In the genomic region with DNA sequence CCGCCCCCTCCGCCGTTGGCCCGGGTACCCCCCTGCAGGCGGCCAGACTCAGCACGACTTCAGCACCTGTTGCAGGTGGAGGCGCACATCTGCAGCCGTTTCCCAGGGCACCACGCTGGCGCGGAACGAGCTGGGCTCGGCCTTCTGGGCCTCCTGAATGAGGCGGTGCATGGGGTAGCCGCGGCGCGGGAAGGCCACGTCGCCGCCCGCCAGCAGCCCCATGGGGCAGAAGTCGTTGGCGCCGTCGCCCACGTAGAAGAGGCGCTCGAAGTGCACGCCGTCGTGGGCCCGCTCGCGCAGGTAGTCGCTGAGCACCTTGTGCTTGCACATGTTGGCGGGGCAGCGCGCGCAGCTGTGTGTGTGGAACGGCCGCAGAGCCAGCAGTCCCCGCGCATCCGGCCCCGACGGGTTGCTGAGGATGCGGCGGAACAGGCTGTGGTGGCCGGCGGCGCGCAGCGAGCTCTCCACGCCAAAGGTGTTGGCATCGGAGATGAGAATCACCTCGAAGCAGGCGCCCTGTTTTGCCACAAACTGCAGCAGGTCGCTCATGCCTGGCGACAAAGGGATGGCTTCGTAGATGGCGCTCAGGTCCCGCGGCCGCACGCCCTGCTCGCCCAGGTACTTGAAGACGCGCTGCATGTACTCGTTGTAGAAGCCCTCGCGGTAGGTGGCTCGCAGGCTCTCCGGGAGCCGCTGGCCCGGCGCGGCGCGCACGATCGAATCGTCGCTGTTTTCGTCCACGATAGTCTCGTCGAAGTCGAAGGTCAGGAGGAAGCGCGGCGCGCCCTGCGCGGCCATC, we compare ENCODE assay signal across 1 cellular context.
TF ChIP-seq lines count a peak whose summit lies in the region.

No MANE protein-coding gene starts in this region.

TF ChIP-seq in GM12878, 131 proteins besides CTCF, POLR2A, EP300 and RAD21 (continues in another document):
- no peak for TF ChIP-seq CBFB (IDR thresholded peaks at IDR 0.05; ENCODE audit: low read depth)
- no peak for TF ChIP-seq MTA2 (IDR thresholded peaks at IDR 0.05; ENCODE audit: low read depth)
- TF ChIP-seq IKZF1 (conservative IDR thresholded peaks at IDR 0.05) = no peak
- no peak for TF ChIP-seq NRF1 (conservative IDR thresholded peaks at IDR 0.05; ENCODE audit: low read depth, low read length)
- no peak for TF ChIP-seq CEBPB (IDR thresholded peaks at IDR 0.05; ENCODE audit: borderline replicate concordance in 1 of 2, low read depth in 2 of 2, low read length in 2 of 2)
- no peak for TF ChIP-seq NFIC (IDR thresholded peaks at IDR 0.05; ENCODE audit: low read depth, low read length)
- TF ChIP-seq FOXK2 (IDR thresholded peaks at IDR 0.05) = no peak
- no peak for TF ChIP-seq SPI1 (IDR thresholded peaks at IDR 0.05; ENCODE audit: borderline replicate concordance, insufficient read depth, low read depth, low read length)
- TF ChIP-seq CREB1 (IDR thresholded peaks at IDR 0.05; ENCODE audit: low read depth) = peak; percentile 30; the same call in 1 of the 2 replicates
- TF ChIP-seq POLR2AphosphoS5 (IDR thresholded peaks at IDR 0.05; ENCODE audit: low read length) = no peak
- 0 out of 2 replicates have a peak, but pooled peaks have one; percentile 47 for TF ChIP-seq SMAD5 (IDR thresholded peaks at IDR 0.05; ENCODE audit: low read depth)
- no peak for TF ChIP-seq ZNF622 (IDR thresholded peaks at IDR 0.05)
- TF ChIP-seq SREBF1 (IDR thresholded peaks at IDR 0.05; ENCODE audit: low read length) = no peak
- no peak for TF ChIP-seq RFX5 (IDR thresholded peaks at IDR 0.05; ENCODE audit: low read depth, low read length)
- TF ChIP-seq DPF2 (IDR thresholded peaks at IDR 0.05) = no peak
- no peak for TF ChIP-seq LARP7 (IDR thresholded peaks at IDR 0.05)
- no peak for TF ChIP-seq BMI1 (IDR thresholded peaks at IDR 0.05; ENCODE audit: borderline replicate concordance)
- no peak for TF ChIP-seq MEF2B (IDR thresholded peaks at IDR 0.05; ENCODE audit: partially characterized antibody, poor library complexity, severe bottlenecking)
- TF ChIP-seq, protein P1, sequence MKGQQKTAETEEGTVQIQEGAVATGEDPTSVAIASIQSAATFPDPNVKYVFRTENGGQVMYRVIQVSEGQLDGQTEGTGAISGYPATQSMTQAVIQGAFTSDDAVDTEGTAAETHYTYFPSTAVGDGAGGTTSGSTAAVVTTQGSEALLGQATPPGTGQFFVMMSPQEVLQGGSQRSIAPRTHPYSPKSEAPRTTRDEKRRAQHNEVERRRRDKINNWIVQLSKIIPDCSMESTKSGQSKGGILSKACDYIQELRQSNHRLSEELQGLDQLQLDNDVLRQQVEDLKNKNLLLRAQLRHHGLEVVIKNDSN (IDR thresholded peaks at IDR 0.05; ENCODE audit: borderline replicate concordance, extremely low read length, insufficient read depth, low read depth, low read length) = no peak
- TF ChIP-seq TCF7 (IDR thresholded peaks at IDR 0.05; ENCODE audit: borderline replicate concordance) = no peak
- TF ChIP-seq POU2F2 (IDR thresholded peaks at IDR 0.05; ENCODE audit: borderline replicate concordance, low read depth, low read length) = peak; percentile 18; the same call in 1 of the 3 replicates
- TF ChIP-seq HDAC2 (IDR thresholded peaks at IDR 0.05) = no peak
- no peak for TF ChIP-seq ZNF217 (IDR thresholded peaks at IDR 0.05)
- TF ChIP-seq, protein P2, sequence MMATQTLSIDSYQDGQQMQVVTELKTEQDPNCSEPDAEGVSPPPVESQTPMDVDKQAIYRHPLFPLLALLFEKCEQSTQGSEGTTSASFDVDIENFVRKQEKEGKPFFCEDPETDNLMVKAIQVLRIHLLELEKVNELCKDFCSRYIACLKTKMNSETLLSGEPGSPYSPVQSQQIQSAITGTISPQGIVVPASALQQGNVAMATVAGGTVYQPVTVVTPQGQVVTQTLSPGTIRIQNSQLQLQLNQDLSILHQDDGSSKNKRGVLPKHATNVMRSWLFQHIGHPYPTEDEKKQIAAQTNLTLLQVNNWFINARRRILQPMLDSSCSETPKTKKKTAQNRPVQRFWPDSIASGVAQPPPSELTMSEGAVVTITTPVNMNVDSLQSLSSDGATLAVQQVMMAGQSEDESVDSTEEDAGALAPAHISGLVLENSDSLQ (IDR thresholded peaks at IDR 0.05) = no peak
- TF ChIP-seq, protein P3, sequence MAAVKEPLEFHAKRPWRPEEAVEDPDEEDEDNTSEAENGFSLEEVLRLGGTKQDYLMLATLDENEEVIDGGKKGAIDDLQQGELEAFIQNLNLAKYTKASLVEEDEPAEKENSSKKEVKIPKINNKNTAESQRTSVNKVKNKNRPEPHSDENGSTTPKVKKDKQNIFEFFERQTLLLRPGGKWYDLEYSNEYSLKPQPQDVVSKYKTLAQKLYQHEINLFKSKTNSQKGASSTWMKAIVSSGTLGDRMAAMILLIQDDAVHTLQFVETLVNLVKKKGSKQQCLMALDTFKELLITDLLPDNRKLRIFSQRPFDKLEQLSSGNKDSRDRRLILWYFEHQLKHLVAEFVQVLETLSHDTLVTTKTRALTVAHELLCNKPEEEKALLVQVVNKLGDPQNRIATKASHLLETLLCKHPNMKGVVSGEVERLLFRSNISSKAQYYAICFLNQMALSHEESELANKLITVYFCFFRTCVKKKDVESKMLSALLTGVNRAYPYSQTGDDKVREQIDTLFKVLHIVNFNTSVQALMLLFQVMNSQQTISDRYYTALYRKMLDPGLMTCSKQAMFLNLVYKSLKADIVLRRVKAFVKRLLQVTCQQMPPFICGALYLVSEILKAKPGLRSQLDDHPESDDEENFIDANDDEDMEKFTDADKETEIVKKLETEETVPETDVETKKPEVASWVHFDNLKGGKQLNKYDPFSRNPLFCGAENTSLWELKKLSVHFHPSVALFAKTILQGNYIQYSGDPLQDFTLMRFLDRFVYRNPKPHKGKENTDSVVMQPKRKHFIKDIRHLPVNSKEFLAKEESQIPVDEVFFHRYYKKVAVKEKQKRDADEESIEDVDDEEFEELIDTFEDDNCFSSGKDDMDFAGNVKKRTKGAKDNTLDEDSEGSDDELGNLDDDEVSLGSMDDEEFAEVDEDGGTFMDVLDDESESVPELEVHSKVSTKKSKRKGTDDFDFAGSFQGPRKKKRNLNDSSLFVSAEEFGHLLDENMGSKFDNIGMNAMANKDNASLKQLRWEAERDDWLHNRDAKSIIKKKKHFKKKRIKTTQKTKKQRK (IDR thresholded peaks at IDR 0.05; ENCODE audit: low read depth, low read length) = no peak
- no peak for TF ChIP-seq NFXL1 (IDR thresholded peaks at IDR 0.05; ENCODE audit: borderline replicate concordance)
- TF ChIP-seq WRNIP1 (IDR thresholded peaks at IDR 0.05; ENCODE audit: borderline replicate concordance, low read depth, low read length) = no peak
- TF ChIP-seq ZNF384 (IDR thresholded peaks at IDR 0.05; ENCODE audit: borderline replicate concordance, low read depth, low read length) = no peak
- no peak for TF ChIP-seq IRF4 (IDR thresholded peaks at IDR 0.05; ENCODE audit: low read depth, low read length)
- TF ChIP-seq PAX5 (IDR thresholded peaks at IDR 0.05; ENCODE audit: borderline replicate concordance, low read depth, low read length) = no peak
- no peak for TF ChIP-seq FOXM1 (IDR thresholded peaks at IDR 0.05; ENCODE audit: low read depth, low read length)
- no peak for TF ChIP-seq ZSCAN29 (IDR thresholded peaks at IDR 0.05)
- TF ChIP-seq ZZZ3 (IDR thresholded peaks at IDR 0.05; ENCODE audit: control insufficient read depth, insufficient read length, low read depth) = no peak
- TF ChIP-seq, protein P4, sequence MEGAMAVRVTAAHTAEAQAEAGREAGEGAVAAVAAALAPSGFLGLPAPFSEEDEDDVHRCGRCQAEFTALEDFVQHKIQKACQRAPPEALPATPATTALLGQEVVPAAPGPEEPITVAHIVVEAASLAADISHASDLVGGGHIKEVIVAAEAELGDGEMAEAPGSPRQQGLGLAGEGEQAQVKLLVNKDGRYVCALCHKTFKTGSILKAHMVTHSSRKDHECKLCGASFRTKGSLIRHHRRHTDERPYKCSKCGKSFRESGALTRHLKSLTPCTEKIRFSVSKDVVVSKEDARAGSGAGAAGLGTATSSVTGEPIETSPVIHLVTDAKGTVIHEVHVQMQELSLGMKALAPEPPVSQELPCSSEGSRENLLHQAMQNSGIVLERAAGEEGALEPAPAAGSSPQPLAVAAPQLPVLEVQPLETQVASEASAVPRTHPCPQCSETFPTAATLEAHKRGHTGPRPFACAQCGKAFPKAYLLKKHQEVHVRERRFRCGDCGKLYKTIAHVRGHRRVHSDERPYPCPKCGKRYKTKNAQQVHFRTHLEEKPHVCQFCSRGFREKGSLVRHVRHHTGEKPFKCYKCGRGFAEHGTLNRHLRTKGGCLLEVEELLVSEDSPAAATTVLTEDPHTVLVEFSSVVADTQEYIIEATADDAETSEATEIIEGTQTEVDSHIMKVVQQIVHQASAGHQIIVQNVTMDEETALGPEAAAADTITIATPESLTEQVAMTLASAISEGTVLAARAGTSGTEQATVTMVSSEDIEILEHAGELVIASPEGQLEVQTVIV (IDR thresholded peaks at IDR 0.05; ENCODE audit: borderline replicate concordance, partially characterized antibody) = no peak
- TF ChIP-seq ZNF24 (IDR thresholded peaks at IDR 0.05) = no peak
- TF ChIP-seq, protein P5, sequence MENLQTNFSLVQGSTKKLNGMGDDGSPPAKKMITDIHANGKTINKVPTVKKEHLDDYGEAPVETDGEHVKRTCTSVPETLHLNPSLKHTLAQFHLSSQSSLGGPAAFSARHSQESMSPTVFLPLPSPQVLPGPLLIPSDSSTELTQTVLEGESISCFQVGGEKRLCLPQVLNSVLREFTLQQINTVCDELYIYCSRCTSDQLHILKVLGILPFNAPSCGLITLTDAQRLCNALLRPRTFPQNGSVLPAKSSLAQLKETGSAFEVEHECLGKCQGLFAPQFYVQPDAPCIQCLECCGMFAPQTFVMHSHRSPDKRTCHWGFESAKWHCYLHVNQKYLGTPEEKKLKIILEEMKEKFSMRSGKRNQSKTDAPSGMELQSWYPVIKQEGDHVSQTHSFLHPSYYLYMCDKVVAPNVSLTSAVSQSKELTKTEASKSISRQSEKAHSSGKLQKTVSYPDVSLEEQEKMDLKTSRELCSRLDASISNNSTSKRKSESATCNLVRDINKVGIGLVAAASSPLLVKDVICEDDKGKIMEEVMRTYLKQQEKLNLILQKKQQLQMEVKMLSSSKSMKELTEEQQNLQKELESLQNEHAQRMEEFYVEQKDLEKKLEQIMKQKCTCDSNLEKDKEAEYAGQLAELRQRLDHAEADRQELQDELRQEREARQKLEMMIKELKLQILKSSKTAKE (IDR thresholded peaks at IDR 0.05; ENCODE audit: low read depth, poor library complexity, severe bottlenecking) = no peak
- TF ChIP-seq YY1 (IDR thresholded peaks at IDR 0.05; ENCODE audit: low read depth, low read length) = no peak
- TF ChIP-seq, protein P6, sequence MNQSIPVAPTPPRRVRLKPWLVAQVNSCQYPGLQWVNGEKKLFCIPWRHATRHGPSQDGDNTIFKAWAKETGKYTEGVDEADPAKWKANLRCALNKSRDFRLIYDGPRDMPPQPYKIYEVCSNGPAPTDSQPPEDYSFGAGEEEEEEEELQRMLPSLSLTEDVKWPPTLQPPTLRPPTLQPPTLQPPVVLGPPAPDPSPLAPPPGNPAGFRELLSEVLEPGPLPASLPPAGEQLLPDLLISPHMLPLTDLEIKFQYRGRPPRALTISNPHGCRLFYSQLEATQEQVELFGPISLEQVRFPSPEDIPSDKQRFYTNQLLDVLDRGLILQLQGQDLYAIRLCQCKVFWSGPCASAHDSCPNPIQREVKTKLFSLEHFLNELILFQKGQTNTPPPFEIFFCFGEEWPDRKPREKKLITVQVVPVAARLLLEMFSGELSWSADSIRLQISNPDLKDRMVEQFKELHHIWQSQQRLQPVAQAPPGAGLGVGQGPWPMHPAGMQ (IDR thresholded peaks at IDR 0.05; ENCODE audit: borderline replicate concordance) = no peak
- peak; percentile 59; the same call in 1 of the 2 replicates for TF ChIP-seq TARDBP (IDR thresholded peaks at IDR 0.05; ENCODE audit: borderline replicate concordance)
- no peak for TF ChIP-seq IKZF2 (IDR thresholded peaks at IDR 0.05)
- no peak for TF ChIP-seq MEF2A (IDR thresholded peaks at IDR 0.05; ENCODE audit: insufficient read depth, low read depth, low read length)
- 0 out of 2 replicates have a peak, but pooled peaks have one; percentile 21 for TF ChIP-seq CHD2 (IDR thresholded peaks at IDR 0.05; ENCODE audit: borderline replicate concordance, low read depth, low read length)
- TF ChIP-seq, protein P7, sequence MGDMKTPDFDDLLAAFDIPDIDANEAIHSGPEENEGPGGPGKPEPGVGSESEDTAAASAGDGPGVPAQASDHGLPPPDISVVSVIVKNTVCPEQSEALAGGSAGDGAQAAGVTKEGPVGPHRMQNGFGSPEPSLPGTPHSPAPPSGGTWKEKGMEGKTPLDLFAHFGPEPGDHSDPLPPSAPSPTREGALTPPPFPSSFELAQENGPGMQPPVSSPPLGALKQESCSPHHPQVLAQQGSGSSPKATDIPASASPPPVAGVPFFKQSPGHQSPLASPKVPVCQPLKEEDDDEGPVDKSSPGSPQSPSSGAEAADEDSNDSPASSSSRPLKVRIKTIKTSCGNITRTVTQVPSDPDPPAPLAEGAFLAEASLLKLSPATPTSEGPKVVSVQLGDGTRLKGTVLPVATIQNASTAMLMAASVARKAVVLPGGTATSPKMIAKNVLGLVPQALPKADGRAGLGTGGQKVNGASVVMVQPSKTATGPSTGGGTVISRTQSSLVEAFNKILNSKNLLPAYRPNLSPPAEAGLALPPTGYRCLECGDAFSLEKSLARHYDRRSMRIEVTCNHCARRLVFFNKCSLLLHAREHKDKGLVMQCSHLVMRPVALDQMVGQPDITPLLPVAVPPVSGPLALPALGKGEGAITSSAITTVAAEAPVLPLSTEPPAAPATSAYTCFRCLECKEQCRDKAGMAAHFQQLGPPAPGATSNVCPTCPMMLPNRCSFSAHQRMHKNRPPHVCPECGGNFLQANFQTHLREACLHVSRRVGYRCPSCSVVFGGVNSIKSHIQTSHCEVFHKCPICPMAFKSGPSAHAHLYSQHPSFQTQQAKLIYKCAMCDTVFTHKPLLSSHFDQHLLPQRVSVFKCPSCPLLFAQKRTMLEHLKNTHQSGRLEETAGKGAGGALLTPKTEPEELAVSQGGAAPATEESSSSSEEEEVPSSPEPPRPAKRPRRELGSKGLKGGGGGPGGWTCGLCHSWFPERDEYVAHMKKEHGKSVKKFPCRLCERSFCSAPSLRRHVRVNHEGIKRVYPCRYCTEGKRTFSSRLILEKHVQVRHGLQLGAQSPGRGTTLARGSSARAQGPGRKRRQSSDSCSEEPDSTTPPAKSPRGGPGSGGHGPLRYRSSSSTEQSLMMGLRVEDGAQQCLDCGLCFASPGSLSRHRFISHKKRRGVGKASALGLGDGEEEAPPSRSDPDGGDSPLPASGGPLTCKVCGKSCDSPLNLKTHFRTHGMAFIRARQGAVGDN (IDR thresholded peaks at IDR 0.05) = no peak
- peak; percentile 22; the same call in 1 of the 2 replicates for TF ChIP-seq ZBED1 (IDR thresholded peaks at IDR 0.05; ENCODE audit: borderline replicate concordance)
- no peak for TF ChIP-seq EZH2 (IDR thresholded peaks at IDR 0.05; ENCODE audit: borderline replicate concordance, control insufficient read depth, low read depth, low read length)
- TF ChIP-seq ESRRA (IDR thresholded peaks at IDR 0.05; ENCODE audit: low read length) = no peak
- TF ChIP-seq, protein P8, sequence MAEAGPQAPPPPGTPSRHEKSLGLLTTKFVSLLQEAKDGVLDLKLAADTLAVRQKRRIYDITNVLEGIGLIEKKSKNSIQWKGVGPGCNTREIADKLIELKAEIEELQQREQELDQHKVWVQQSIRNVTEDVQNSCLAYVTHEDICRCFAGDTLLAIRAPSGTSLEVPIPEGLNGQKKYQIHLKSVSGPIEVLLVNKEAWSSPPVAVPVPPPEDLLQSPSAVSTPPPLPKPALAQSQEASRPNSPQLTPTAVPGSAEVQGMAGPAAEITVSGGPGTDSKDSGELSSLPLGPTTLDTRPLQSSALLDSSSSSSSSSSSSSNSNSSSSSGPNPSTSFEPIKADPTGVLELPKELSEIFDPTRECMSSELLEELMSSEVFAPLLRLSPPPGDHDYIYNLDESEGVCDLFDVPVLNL (IDR thresholded peaks at IDR 0.05; ENCODE audit: low read depth, low read length) = no peak
